22 cellular contexts compared by ENCODE assay signal in genomic region chr10:113002449-113002777, GRCh38. TPM values are rescaled to one million over a fixed set of nuclear protein-coding genes. Genes with fewer than 3 reads are reported as not detected.
DNase-seq lines count a peak whose midpoint lies in the region; ATAC-seq, FAIRE-seq and TF ChIP-seq lines count a peak whose summit lies in the region.
"Had no signal": no experiment of that assay in that cellular context is flagged by ENCODE, and none has a peak within 500 bp of the region (broad histone marks: within the 10 kb centered on the region; RNA-seq: fewer than 3 reads in every experiment).

No MANE protein-coding gene starts in this region.

- H3K4me1 ChIP-seq in Panc1 (ENCODE audit: control insufficient read depth, insufficient read depth, low read length) = peaks cover 76% of the 10 kb centered on the region
- peaks cover 0 to 13% of the 10 kb centered on the region in 2 experiments; a peak in 3 of 5 replicates for H3K4me1 ChIP-seq in K562 (replicated peaks in 1 of 2; ENCODE audit: control insufficient read depth in 2 of 2, insufficient read depth in 2 of 2, low read length in 2 of 2)
- H3K4me1 ChIP-seq in adrenal gland (replicated peaks in 1 of 2) = peaks cover 9 to 10% of the 10 kb centered on the region in 2 donors
- H3K4me1 ChIP-seq: BE2C had no signal

- H3K9ac ChIP-seq in K562 (ENCODE audit: insufficient read depth in 1 of 2, low read depth in 2 of 2, low read length in 2 of 2) = no peak overlapping the region; a peak in 1 of 4 replicates

- in situ Hi-C loops in Panc1 (cut with HindIII; ENCODE audit: low pct_unique_long_range_greater_than_20kb, low sequenced_read_pairs) (no loop called here), K562 (cut with MboI) (no loop called here)

- H3K36me3 Mint-ChIP-seq in mesothelial cell of epicardium = peaks cover 10% of the 10 kb centered on the region
- H3K36me3 Mint-ChIP-seq: CD4-positive, alpha-beta memory T cell had no signal

- peak overlapping the region; percentile 54 for H3K27ac Mint-ChIP-seq in mesothelial cell of epicardium
- H3K27ac Mint-ChIP-seq: CD4-positive, alpha-beta memory T cell had no signal

- H3K4me1 Mint-ChIP-seq in mesothelial cell of epicardium = peaks cover 59% of the 10 kb centered on the region

- WGBS in K562 (ENCODE audit: insufficient coverage, low coverage, missing lambda C conversion rate) = 0% methylated on average over 1 of the region's 1 CpG
- 77 to 100% (median 86%) methylated on average over 1 of the region's 1 CpG for whole genome bisulfite sequencing in adrenal gland, 4 donors

- H3K79me2 ChIP-seq in K562 (ENCODE audit: control insufficient read depth, insufficient read depth, low read length) = no peaks in the 10 kb centered on the region

- no TSS peak for BruUV-seq in Panc1 (replicated peaks; lab: Mats Ljungman, UMichigan)
- BruUV-seq in K562 (replicated peaks; lab: Mats Ljungman, UMichigan) = no TSS peak

- H4K20me1 ChIP-seq in K562 (replicated peaks; ENCODE audit: control insufficient read depth, insufficient read depth, low read length) = peaks cover 3% of the 10 kb centered on the region; the same call in 1 of the 2 replicates

- DNase-seq in Panc1 (ENCODE audit: low read depth, low spot score) = no peak
- peak; percentile 19 to 38 (median 28) for DNase-seq in K562 (ENCODE audit: extremely low read depth in 1 of 4, low spot score in 3 of 4)
- no peak for DNase-seq in mesothelial cell of epicardium (ENCODE audit: low spot score in 2 of 2, unreplicated experiment in 2 of 2)
- no peak for DNase-seq in NCI-H1436 (lab: John Stamatoyannopoulos, UW)
- DNase-seq in activated naive CD4-positive, alpha-beta T cell treated with anti-CD3 and anti-CD28 coated beads, Interleukin-2, amount 50 U/mL, for 16 hours = no peak
- DNase-seq in adrenal gland = no peak
- DNase-seq: BE2C; Caco-2; CD4-positive, alpha-beta memory T cell; DND-41; HCEC 1CT; KBM-7; NCI-H1092 treated with DMSO at 0.1 percent for 48 hours; NCI-H146; NCI-H2029 treated with DMSO at 0.1 percent for 48 hours; NCI-H2171 treated with DMSO at 0.1 percent for 48 hours; NCI-H524 treated with DMSO at 0.1 percent for 48 hours; NCI-H82; Peyer's patch had no signal

- H3K36me3 ChIP-seq in Panc1 (ENCODE audit: control insufficient read depth, insufficient read depth, low read length) (no peaks in the 10 kb centered on the region), K562 (ENCODE audit: control insufficient read depth, insufficient read depth, low read length) (no peaks in the 10 kb centered on the region), adrenal gland (replicated peaks in 1 of 2) (no peaks in the 10 kb centered on the region)

- ATAC-seq in Panc1 (no peak), K562 (0 out of 3 replicates have a peak, but pooled peaks have one; percentile 32)
- ATAC-seq: GM12878, GM23338 had no signal

- H3K9me3 Mint-ChIP-seq in mesothelial cell of epicardium = no peaks in the 10 kb centered on the region
- H3K9me3 Mint-ChIP-seq: CD4-positive, alpha-beta memory T cell; GM23338 had no signal

- TF ChIP-seq EP300 in K562 (IDR thresholded peaks at IDR 0.05; ENCODE audit: low read length) = no peak

- no peaks in the 10 kb centered on the region for H3K9me1 ChIP-seq in K562 (ENCODE audit: control insufficient read depth, insufficient read depth, low read length)

- intact Hi-C loops in Panc1 (cut with micrococcal nuclease; ENCODE audit: unreplicated experiment) (no loop called here), K562 (cut with micrococcal nuclease) (no loop called here), adrenal gland (cut with DNase I) (no loop called here)

- CTCF ChIA-PET in Panc1 (lab: Charles Lee) (no interaction called here), K562 (lab: Yijun Ruan, JAX; ENCODE audit: low intra/inter-chr PET ratio) (no interaction called here)

- H3K4me3 ChIP-seq in Panc1 (ENCODE audit: low read depth in 2 of 2, low read length in 2 of 2) = no peak overlapping the region
- H3K4me3 ChIP-seq in K562 = no peak overlapping the region
- no peak overlapping the region for H3K4me3 ChIP-seq in adrenal gland
- H3K4me3 ChIP-seq: GM12878, GM23338, Peyer's patch had no signal

- TF ChIP-seq RAD21 in K562 (CRISPR knock-in tag; conservative IDR thresholded peaks at IDR 0.05 in 1 of 2, IDR thresholded peaks at IDR 0.05 in 1 of 2) = no peak

- H3K9me3 ChIP-seq in Panc1 (ENCODE audit: control insufficient read depth, insufficient read depth, low read depth, low read length) (no peaks in the 10 kb centered on the region), K562 (replicated peaks; ENCODE audit: control insufficient read depth, insufficient read depth, low read depth, low read length) (no peaks in the 10 kb centered on the region), adrenal gland (replicated peaks in 1 of 3) (no peaks in the 10 kb centered on the region)
- H3K9me3 ChIP-seq: BE2C, Caco-2, Peyer's patch had no signal

- no peaks in the 10 kb centered on the region for H3K27me3 ChIP-seq in Panc1 (ENCODE audit: control insufficient read depth, insufficient read depth, low read length)
- peaks cover 2 to 11% of the 10 kb centered on the region in 2 experiments; a peak in 2 of 5 replicates for H3K27me3 ChIP-seq in K562 (ENCODE audit: control insufficient read depth in 2 of 2, insufficient read depth in 2 of 2, low read length in 2 of 2)
- no peaks in the 10 kb centered on the region for H3K27me3 ChIP-seq in adrenal gland
- H3K27me3 ChIP-seq: BE2C, Peyer's patch had no signal

- H2AFZ ChIP-seq in K562 (ENCODE audit: low read depth, low read length) = no peak overlapping the region
- H2AFZ ChIP-seq: GM23338 had no signal

- FAIRE-seq in K562 (lab: Jason Lieb, UNC) = no peak
- FAIRE-seq: GM12878 had no signal

- TF ChIP-seq CTCF in Panc1 (IDR thresholded peaks at IDR 0.05) (no peak), K562 (IDR thresholded peaks at IDR 0.05 in 2 of 3, conservative IDR thresholded peaks at IDR 0.05 in 1 of 3; ENCODE audit: insufficient read depth in 2 of 3, low read depth in 1 of 3, low read length in 3 of 3) (no peak), mesothelial cell of epicardium (IDR thresholded peaks at IDR 0.05; ENCODE audit: unreplicated experiment) (no peak), adrenal gland (IDR thresholded peaks at IDR 0.05) (no peak)

- no peaks in the 10 kb centered on the region for H3K27me3 Mint-ChIP-seq in mesothelial cell of epicardium (ENCODE audit: low read depth)

- POLR2A ChIA-PET in Panc1 (lab: Charles Lee) (no interaction called here), K562 (lab: Yijun Ruan, JAX) (no interaction called here)

- H3K27ac ChIP-seq in Panc1 (ENCODE audit: low read length) = peak overlapping the region; percentile 55; the same call in 1 of the 2 replicates
- no peak overlapping the region for H3K27ac ChIP-seq in K562 (ENCODE audit: extremely low read depth, low read depth, low read length)
- peak overlapping the region; percentile 38 for H3K27ac ChIP-seq in temporal lobe (ENCODE audit: low read depth, low read length)
- no peak overlapping the region for H3K27ac ChIP-seq in adrenal gland
- H3K27ac ChIP-seq: Peyer's patch had no signal

- no peak for TF ChIP-seq POLR2A in K562 (conservative IDR thresholded peaks at IDR 0.05)
- no peak for TF ChIP-seq POLR2A in adrenal gland (IDR thresholded peaks at IDR 0.05)

- H3K4me3 Mint-ChIP-seq in mesothelial cell of epicardium = no peak overlapping the region
- H3K4me3 Mint-ChIP-seq: CD4-positive, alpha-beta memory T cell; GM23338 had no signal

- H3K4me2 ChIP-seq in K562 (ENCODE audit: insufficient read depth, low read length) = no peak overlapping the region; the same call in 1 of the 2 replicates
- H3K4me2 ChIP-seq: GM23338 had no signal

TF ChIP-seq in K562, 482 proteins besides CTCF, POLR2A, EP300 and RAD21 (continues in another document):
- TF ChIP-seq, protein P1, sequence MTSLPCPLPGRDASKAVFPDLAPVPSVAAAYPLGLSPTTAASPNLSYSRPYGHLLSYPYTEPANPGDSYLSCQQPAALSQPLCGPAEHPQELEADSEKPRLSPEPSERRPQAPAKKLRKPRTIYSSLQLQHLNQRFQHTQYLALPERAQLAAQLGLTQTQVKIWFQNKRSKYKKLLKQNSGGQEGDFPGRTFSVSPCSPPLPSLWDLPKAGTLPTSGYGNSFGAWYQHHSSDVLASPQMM (CRISPR knock-in tag; IDR thresholded peaks at IDR 0.05) = no peak
- TF ChIP-seq, protein P2, sequence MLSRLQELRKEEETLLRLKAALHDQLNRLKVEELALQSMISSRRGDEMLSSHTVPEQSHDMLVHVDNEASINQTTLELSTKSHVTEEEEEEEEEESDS (CRISPR knock-in tag; IDR thresholded peaks at IDR 0.05) = no peak

RNA-seq across cellular contexts. Expression of gene TCF7L2, which starts 52.4 kb away (rescaled TPM):
- total RNA-seq in Panc1 (2021; ENCODE audit: unreplicated experiment) (45.2 TPM), K562 (2014; rRNA removed) (0.32 and 0.41 TPM in 2 replicates), K562 (2014; rRNA removed; fragmentation: Illumina TruSeq; extraction: Trizol) (0.48 and 0.80 TPM in 2 replicates), K562 (2015; rRNA removed; fragmentation: Illumina TruSeq; extraction: Trizol) (0.68 and 1.2 TPM in 2 replicates), K562 (2021) (2.0 and 2.8 TPM in 2 replicates), mesothelial cell of epicardium (76.4 to 84.0 TPM (median 78.0 TPM) in 3 replicates), temporal lobe (3.0 TPM), adrenal gland (10 to 100 TPM in 7 of 8 donors, 1 to 10 TPM in 1; 8.7 to 24.7 (median 14.8) TPM)
- polyA plus RNA-seq in Panc1 (2012; ENCODE audit: insufficient read length) = 78.7 TPM
- 1.9 and 4.4 TPM in 2 replicates for total RNA-seq in K562 (2011; cell fraction: chromatin; rRNA removed; ENCODE audit: low replicate concordance)
- total RNA-seq in K562 (2011; cell fraction: nucleolus; rRNA removed) = 2.4 and 3.0 TPM in 2 replicates
- 1.9 and 2.7 TPM in 2 replicates for total RNA-seq in K562 (2011; cell fraction: nucleoplasm; rRNA removed)
- polyA plus RNA-seq in K562 (2011; rRNA removed) (0.42 and 0.53 TPM in 2 replicates), K562 (2014; fragmentation: Illumina TruSeq; extraction: Trizol) (2.1 and 2.4 TPM in 2 replicates), K562 (2014; fragmentation: Nextera tagmentation; extraction: Ambion mirVana) (under 1 TPM; 0.52 to 0.92 TPM), K562 (2014; rRNA removed) (0.39 and 1.4 TPM in 2 replicates), adrenal gland (10 to 100 TPM; 10.5 to 23.2 (median 18.6) TPM)
- polyA plus RNA-seq in K562 (2011; cell fraction: cytosol; rRNA removed) = 0.15 and 0.35 TPM in 2 replicates
- 1.6 and 2.2 TPM in 2 replicates for polyA plus RNA-seq in K562 (2011; cell fraction: nucleus; rRNA removed)
- 1.4 and 2.2 TPM in 2 replicates for polyA plus RNA-seq in K562 (2012)
- 0.25 and 0.69 TPM in 2 replicates for polyA minus RNA-seq in K562 (2011; rRNA and poly(A)+ RNA removed)
- polyA minus RNA-seq in K562 (2011; cell fraction: cytosol; rRNA and poly(A)+ RNA removed) = 0.91 and 1.5 TPM in 2 replicates
- polyA minus RNA-seq in K562 (2011; cell fraction: nucleus; rRNA and poly(A)+ RNA removed) = 1.6 and 2.4 TPM in 2 replicates

Comparison
In these comparisons a context has a peak if more than half of its experiments do, and no peak if none do; other contexts are left out.
1. DNase-seq: peak in K562 (4 of 4); none in Panc1 (single experiment), mesothelial cell of epicardium (0 of 2), NCI-H1436 (single experiment), activated naive CD4-positive, alpha-beta T cell treated with anti-CD3 and anti-CD28 coated beads, Interleukin-2, amount 50 U/mL, for 16 hours (single experiment) and adrenal gland (0 of 7).
2. H3K27ac ChIP-seq: peak in Panc1 (single experiment) and temporal lobe (single experiment); none in K562 (single experiment) and adrenal gland (0 of 5).